8 cellular contexts compared by ENCODE assay signal in genomic region chr10:129466703-129467345, GRCh38. TPM values are rescaled to one million over a fixed set of nuclear protein-coding genes. Genes with fewer than 3 reads are reported as not detected.
DNase-seq lines count a peak whose midpoint lies in the region; ATAC-seq, FAIRE-seq and TF ChIP-seq lines count a peak whose summit lies in the region.

TSS of gene MGMT (plus strand) at chr10:129467241.

- peak; percentile 95 for ATAC-seq in GM21825 (IDR thresholded peaks at IDR 0.05; ENCODE audit: unreplicated experiment)

- no peaks in the 10 kb centered on the region for H3K9me3 ChIP-seq in kidney (ENCODE audit: control insufficient read depth in 1 of 2, low read length in 2 of 2)

- H3K4me1 ChIP-seq in kidney (ENCODE audit: control insufficient read depth in 1 of 2, insufficient read depth in 1 of 2, low read depth in 1 of 2, low read length in 2 of 2): peaks cover 4 to 8% of the 10 kb centered on the region in 2 donors

- H3K36me3 ChIP-seq in kidney (ENCODE audit: control insufficient read depth in 1 of 2, insufficient read depth in 2 of 2, low read length in 2 of 2): no peaks in the 10 kb centered on the region

- H3K27ac ChIP-seq in kidney (ENCODE audit: low read depth in 2 of 2, low read length in 2 of 2): peak within 1 kb of the TSS; percentile 69 to 76

- H3K4me3 ChIP-seq in LNCaP clone FGC (ENCODE audit: low read depth, low read length) (peak within 1 kb of the TSS; percentile 75), kidney (ENCODE audit: low read length in 2 of 2) (peak within 1 kb of the TSS; percentile 64 to 76)

- DNase-seq in GDM1 (lab: John Stamatoyannopoulos, UW) (peak; percentile 43), LNCaP clone FGC (ENCODE audit: low read depth) (peak; percentile 47), kidney (peak; percentile 98), NCI-H446 treated with DMSO at 0.1 percent for 48 hours (lab: John Stamatoyannopoulos, UW) (no peak)
- DNase-seq in activated CD4-positive, CD25-positive, alpha-beta regulatory T cell treated with anti-CD3 and anti-CD28 coated beads, Interleukin-2, amount 50 U/mL, for 72 hours: peak; percentile 98
- DNase-seq in central memory CD4-positive, alpha-beta T cell: peak; percentile 93
- DNase-seq in stimulated activated CD4-positive, alpha-beta T cell treated with anti-CD3 and anti-CD28 coated beads, Interleukin-12 subunit alpha, Interleukin-12 subunit beta, amount 100 ng/mL, for 48 hours (ENCODE audit: low read depth in 2 of 3, low spot score in 1 of 3): peak; percentile 97 to 99 (median 97)

- peak within 1 kb of the TSS; percentile 71 to 73 for H3K9ac ChIP-seq in kidney (ENCODE audit: low read length in 2 of 2)

- intact Hi-C loops in kidney (cut with DNase I): no loop called here

- TF ChIP-seq CTCF in LNCaP clone FGC (IDR thresholded peaks at IDR 0.05; ENCODE audit: control insufficient read depth, extremely low read depth, insufficient read depth) (no peak), kidney (IDR thresholded peaks at IDR 0.05; ENCODE audit: borderline replicate concordance, extremely low read depth, insufficient read depth) (no peak)

- FAIRE-seq in kidney (lab: Jason Lieb, UNC): no peak

RNA-seq across cellular contexts. Expression of gene MGMT, which starts in this region (rescaled TPM):
- 25.9 TPM for total RNA-seq in kidney
- polyA plus RNA-seq in kidney (ENCODE audit: insufficient read depth, low read depth, low replicate concordance): 70.0 TPM
